ENCODE assay signal across 8 cellular contexts in genomic region chr5:141617682-141618029, GRCh38. TPM values are rescaled to one million over a fixed set of nuclear protein-coding genes. Genes with fewer than 3 reads are reported as not detected.
DNase-seq lines count a peak whose midpoint lies in the region; ATAC-seq, FAIRE-seq and TF ChIP-seq lines count a peak whose summit lies in the region.

No MANE protein-coding gene starts in this region.

- POLR2A ChIA-PET in endothelial cell of umbilical vein (lab: Charles Lee), result interaction anchor here (2.7 kb wide), 1 partner anchor 26 kb away, joined by 18 read pairs; no protein-coding TSS in a partner anchor

- TF ChIP-seq CTCF in endothelial cell of umbilical vein (IDR thresholded peaks at IDR 0.05; ENCODE audit: extremely low read depth in 1 of 2, insufficient read depth in 1 of 2, low read depth in 1 of 2, low read length in 2 of 2), result no peak
- no peak for TF ChIP-seq CTCF in parathyroid adenoma (IDR thresholded peaks at IDR 0.05)

- ATAC-seq in GM18511 (IDR thresholded peaks at IDR 0.05; ENCODE audit: unreplicated experiment) (no peak), GM19397 (IDR thresholded peaks at IDR 0.05; ENCODE audit: unreplicated experiment) (no peak)

- peaks cover 3% of the 10 kb centered on the region for H4K20me1 ChIP-seq in endothelial cell of umbilical vein (replicated peaks; ENCODE audit: control insufficient read depth, extremely low read depth, insufficient read depth, low read length)

- H3K9me3 ChIP-seq in endothelial cell of umbilical vein (replicated peaks; ENCODE audit: control insufficient read depth, insufficient read depth, low read length), result no peaks in the 10 kb centered on the region
- no peaks in the 10 kb centered on the region for H3K9me3 ChIP-seq in parathyroid adenoma (ENCODE audit: control insufficient read depth, low read length)

- H3K9ac ChIP-seq in endothelial cell of umbilical vein (replicated peaks; ENCODE audit: extremely low read depth, insufficient read depth, low read length), result peak overlapping the region; percentile 67
- no peak overlapping the region for H3K9ac ChIP-seq in parathyroid adenoma

- peak overlapping the region; percentile 22 for H3K27ac ChIP-seq in endothelial cell of umbilical vein (ENCODE audit: insufficient read depth, low read depth, low read length)
- H3K27ac ChIP-seq in parathyroid adenoma, result peak overlapping the region; percentile 82

- dilution Hi-C loops in endothelial cell of umbilical vein (cut with MboI; ENCODE audit: extremely low pct_ligation_motif_present, low sequenced_read_pairs), result no loop called here

- H3K27me3 ChIP-seq in endothelial cell of umbilical vein (ENCODE audit: control insufficient read depth in 2 of 2, insufficient read depth in 2 of 2, low read length in 2 of 2) (no peaks in the 10 kb centered on the region), parathyroid adenoma (ENCODE audit: control insufficient read depth, insufficient read depth, low read length) (no peaks in the 10 kb centered on the region)

- H3K36me3 ChIP-seq in endothelial cell of umbilical vein (ENCODE audit: control insufficient read depth in 2 of 2, extremely low read depth in 1 of 2, insufficient read depth in 2 of 2, low read length in 2 of 2) (peaks cover 0 to 7% of the 10 kb centered on the region in 2 experiments), parathyroid adenoma (ENCODE audit: control insufficient read depth, insufficient read depth, low read length) (no peaks in the 10 kb centered on the region)

- no peak for TF ChIP-seq POLR2A in endothelial cell of umbilical vein (IDR thresholded peaks at IDR 0.05; ENCODE audit: low read depth, low read length)

- CTCF ChIA-PET in endothelial cell of umbilical vein (lab: Charles Lee), result interaction anchor here (0.7 to 8.5 kb wide), 10 partner anchors 11 to 187 kb away, joined by 3 to 1019 read pairs (median 24); partner anchors contain the start of genes HDAC3, PCDHGA12 and RELL2

- H3K9me1 ChIP-seq in endothelial cell of umbilical vein (replicated peaks; ENCODE audit: control insufficient read depth, extremely low read depth, insufficient read depth, low read length), result no peaks in the 10 kb centered on the region

- H3K4me3 ChIP-seq in endothelial cell of umbilical vein (replicated peaks in 1 of 3; ENCODE audit: insufficient read depth in 1 of 3, low read depth in 1 of 3, low read length in 3 of 3) (peak overlapping the region; percentile 77 to 84 (median 80)), parathyroid adenoma (ENCODE audit: low read depth, low read length) (peak overlapping the region; percentile 90)

- peaks cover 18% of the 10 kb centered on the region for H3K4me1 ChIP-seq in endothelial cell of umbilical vein (ENCODE audit: control insufficient read depth, extremely low read depth, insufficient read depth, low read length)
- H3K4me1 ChIP-seq in parathyroid adenoma, result peaks cover 14% of the 10 kb centered on the region

- FAIRE-seq in endothelial cell of umbilical vein (lab: Jason Lieb, UNC) (no peak), HTR-8/SVneo (lab: Jason Lieb, UNC) (no peak)

- peak overlapping the region; percentile 90 for H3K4me2 ChIP-seq in endothelial cell of umbilical vein (ENCODE audit: insufficient read depth, low read length)
- H3K4me2 ChIP-seq in parathyroid adenoma (ENCODE audit: low read length), result peak overlapping the region; percentile 86

- DNase-seq in ELF-1 (ENCODE audit: low read depth, low spot score) (peak; percentile 38), OCI-M1 (lab: John Stamatoyannopoulos, UW) (peak; percentile 73), endothelial cell of umbilical vein (ENCODE audit: low read depth, low spot score) (no peak), NCI-H1417 treated with DMSO at 0.1 percent for 48 hours (lab: John Stamatoyannopoulos, UW) (no peak), HTR-8/SVneo (ENCODE audit: insufficient read length, low spot score) (no peak)

- H2AFZ ChIP-seq in endothelial cell of umbilical vein (ENCODE audit: low read depth, low read length) (no peak overlapping the region), parathyroid adenoma (peak overlapping the region; percentile 84)

- intact Hi-C loops in endothelial cell of umbilical vein (cut with micrococcal nuclease), result no loop called here

- H3K79me2 ChIP-seq in endothelial cell of umbilical vein (ENCODE audit: control insufficient read depth, insufficient read depth, low read length) (peaks cover 38% of the 10 kb centered on the region), parathyroid adenoma (peaks cover 18% of the 10 kb centered on the region)

- BruUV-seq in endothelial cell of umbilical vein (replicated peaks; lab: Mats Ljungman, UMichigan), result TSS peak; percentile 46

TF ChIP-seq in endothelial cell of umbilical vein, 7 proteins besides CTCF, POLR2A, EP300 and RAD21:
- TF ChIP-seq GATA2 (IDR thresholded peaks at IDR 0.05; ENCODE audit: insufficient read depth, insufficient read length, low read depth, low read length) (no peak), EZH2 (IDR thresholded peaks at IDR 0.05; ENCODE audit: borderline replicate concordance, low read depth, low read length, severe bottlenecking) (no peak), MYC (IDR thresholded peaks at IDR 0.05; ENCODE audit: low read depth, low read length) (no peak), POLR2AphosphoS5 (IDR thresholded peaks at IDR 0.05; ENCODE audit: insufficient read depth, low read depth, low read length) (no peak), JUN (IDR thresholded peaks at IDR 0.05; ENCODE audit: borderline replicate concordance, insufficient read depth, insufficient read length, low read depth) (no peak), FOS (IDR thresholded peaks at IDR 0.05; ENCODE audit: borderline replicate concordance, insufficient read depth, low read length) (no peak), MAX (IDR thresholded peaks at IDR 0.05; ENCODE audit: insufficient read depth, insufficient read length) (no peak)

RNA-seq across cellular contexts. Expression of gene DIAPH1, which starts 1.1 kb away (rescaled TPM):
- 103 and 105 TPM in 2 replicates for total RNA-seq in endothelial cell of umbilical vein
- polyA plus RNA-seq in endothelial cell of umbilical vein, result 59.2 and 68.6 TPM in 2 replicates
- polyA plus RNA-seq in endothelial cell of umbilical vein (2011; cell fraction: cytosol; rRNA removed), result 51.6 and 54.4 TPM in 2 replicates
- polyA plus RNA-seq in endothelial cell of umbilical vein (2011; cell fraction: nucleus; rRNA removed), result 167 and 183 TPM in 2 replicates
- polyA plus RNA-seq in endothelial cell of umbilical vein (2012), result 65.8 and 74.9 TPM in 2 replicates
- 135 and 141 TPM in 2 replicates for polyA minus RNA-seq in endothelial cell of umbilical vein
- 79.2 TPM for polyA minus RNA-seq in endothelial cell of umbilical vein (2011; cell fraction: cytosol; rRNA and poly(A)+ RNA removed)
- 114 and 132 TPM in 2 replicates for polyA minus RNA-seq in endothelial cell of umbilical vein (2011; cell fraction: nucleus; rRNA and poly(A)+ RNA removed)

RNA-seq across cellular contexts. Expression of gene HDAC3, which starts 19.0 kb away (rescaled TPM):
- total RNA-seq in endothelial cell of umbilical vein, result 58.5 and 60.2 TPM in 2 replicates
- 74.7 and 75.5 TPM in 2 replicates for polyA plus RNA-seq in endothelial cell of umbilical vein
- 64.0 and 66.6 TPM in 2 replicates for polyA plus RNA-seq in endothelial cell of umbilical vein (2011; cell fraction: cytosol; rRNA removed)
- polyA plus RNA-seq in endothelial cell of umbilical vein (2011; cell fraction: nucleus; rRNA removed), result 164 and 169 TPM in 2 replicates
- polyA plus RNA-seq in endothelial cell of umbilical vein (2012), result 28.3 and 43.8 TPM in 2 replicates
- 83.2 and 85.6 TPM in 2 replicates for polyA minus RNA-seq in endothelial cell of umbilical vein
- 32.5 TPM for polyA minus RNA-seq in endothelial cell of umbilical vein (2011; cell fraction: cytosol; rRNA and poly(A)+ RNA removed)
- polyA minus RNA-seq in endothelial cell of umbilical vein (2011; cell fraction: nucleus; rRNA and poly(A)+ RNA removed), result 40.8 and 58.4 TPM in 2 replicates

RNA-seq across cellular contexts. Expression of gene RELL2, which starts 19.1 kb away (rescaled TPM):
- total RNA-seq in endothelial cell of umbilical vein, result 3.1 and 3.6 TPM in 2 replicates
- 3.4 and 4.8 TPM in 2 replicates for polyA plus RNA-seq in endothelial cell of umbilical vein
- polyA plus RNA-seq in endothelial cell of umbilical vein (2011; cell fraction: cytosol; rRNA removed), result 2.7 and 3.4 TPM in 2 replicates
- polyA plus RNA-seq in endothelial cell of umbilical vein (2011; cell fraction: nucleus; rRNA removed), result 14.0 and 16.1 TPM in 2 replicates
- 1.5 and 2.3 TPM in 2 replicates for polyA plus RNA-seq in endothelial cell of umbilical vein (2012)
- polyA minus RNA-seq in endothelial cell of umbilical vein, result 0.70 and 1.2 TPM in 2 replicates
- 0.51 TPM for polyA minus RNA-seq in endothelial cell of umbilical vein (2011; cell fraction: cytosol; rRNA and poly(A)+ RNA removed)
- polyA minus RNA-seq in endothelial cell of umbilical vein (2011; cell fraction: nucleus; rRNA and poly(A)+ RNA removed), result 1.0 and 2.7 TPM in 2 replicates

RNA-seq across cellular contexts. Expression of gene FCHSD1, which starts 33.6 kb away (rescaled TPM):
- total RNA-seq in endothelial cell of umbilical vein, result 37.0 and 37.1 TPM in 2 replicates
- 34.8 and 35.1 TPM in 2 replicates for polyA plus RNA-seq in endothelial cell of umbilical vein
- polyA plus RNA-seq in endothelial cell of umbilical vein (2011; cell fraction: cytosol; rRNA removed), result 11.9 and 19.6 TPM in 2 replicates
- 319 and 330 TPM in 2 replicates for polyA plus RNA-seq in endothelial cell of umbilical vein (2011; cell fraction: nucleus; rRNA removed)
- polyA plus RNA-seq in endothelial cell of umbilical vein (2012), result 26.0 and 32.5 TPM in 2 replicates
- 27.4 and 30.0 TPM in 2 replicates for polyA minus RNA-seq in endothelial cell of umbilical vein
- 1.6 TPM for polyA minus RNA-seq in endothelial cell of umbilical vein (2011; cell fraction: cytosol; rRNA and poly(A)+ RNA removed)
- 49.2 and 52.4 TPM in 2 replicates for polyA minus RNA-seq in endothelial cell of umbilical vein (2011; cell fraction: nucleus; rRNA and poly(A)+ RNA removed)

Comparison
In these comparisons a context has a peak if more than half of its experiments do, and no peak if none do; other contexts are left out.
1. DNase-seq: peak in ELF-1 (single experiment) and OCI-M1 (single experiment); none in endothelial cell of umbilical vein (single experiment), NCI-H1417 treated with DMSO at 0.1 percent for 48 hours (single experiment) and HTR-8/SVneo (single experiment).